9 cellular contexts compared by ENCODE assay signal in the genomic region with DNA sequence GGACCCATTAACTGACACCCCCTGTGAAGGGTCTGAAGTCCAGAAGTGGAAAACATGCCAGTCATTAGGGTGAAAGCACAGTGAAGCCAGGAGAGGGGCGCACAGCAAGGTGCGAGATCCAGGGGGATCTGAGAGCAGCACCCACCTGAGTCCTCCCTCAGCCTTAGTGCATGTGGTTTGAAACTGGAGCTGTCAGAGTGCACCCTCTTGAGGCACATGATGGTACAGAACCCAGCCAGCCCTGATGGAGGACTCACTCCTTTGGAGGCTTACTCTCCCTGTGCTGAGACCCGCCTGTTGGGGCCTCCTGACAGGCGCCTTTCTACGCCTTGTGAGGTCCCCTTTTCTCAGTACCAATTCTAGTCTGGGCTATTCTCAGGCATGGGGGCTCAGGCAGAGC.
A peak's percentile ranks its signal among the peaks of the same experiment; 100 is the strongest.
DNase-seq lines count a peak whose midpoint lies in the region; ATAC-seq and TF ChIP-seq lines count a peak whose summit lies in the region.
"Had no signal": no experiment of that assay in that cellular context is flagged by ENCODE, and none has a peak within 500 bp of the region (broad histone marks: within the 10 kb centered on the region; RNA-seq: fewer than 3 reads in every experiment).

No MANE protein-coding gene starts in this region.

- peak; percentile 55 for ATAC-seq in HG03432 (IDR thresholded peaks at IDR 0.05; ENCODE audit: unreplicated experiment)

- no peak overlapping the region for H3K4me2 ChIP-seq in mesenchymal stem cell (ENCODE audit: low read length, poor library complexity, severe bottlenecking)

- intact Hi-C loops in activated T-helper 2 cell treated with anti-CD3 and anti-CD28 coated beads, Interferon-gamma antibody, Interleukin-2, Interleukin-4, amounts not matched to agents 10 μg/mL and 5 μg/mL and 100 μg/mL, durations not matched to agents 14 hours and 24 hours and 36 hours (cut with micrococcal nuclease) = no loop called here

- DNase-seq in ELR (ENCODE audit: low read depth) = peak; percentile 61
- peak; percentile 21 for DNase-seq in mesenchymal stem cell
- no peak for DNase-seq in activated CD8-positive, alpha-beta memory T cell treated with anti-CD3 and anti-CD28 coated beads for 24 hours
- DNase-seq in activated T-helper 2 cell treated with anti-CD3 and anti-CD28 coated beads, Interferon-gamma antibody, Interleukin-2, Interleukin-4, amounts not matched to agents 10 μg/mL and 5 μg/mL and 100 μg/mL, durations not matched to agents 14 hours and 24 hours and 36 hours (ENCODE audit: low spot score) = no peak
- no peak for DNase-seq in LoVo (ENCODE audit: low spot score)
- DNase-seq: NCI-H526 treated with DMSO at 0.1 percent for 48 hours had no signal

- H3K4ac ChIP-seq in mesenchymal stem cell (ENCODE audit: low read depth in 1 of 2, low read length in 2 of 2) = no peak overlapping the region

- H3K23ac ChIP-seq in mesenchymal stem cell (ENCODE audit: low read length in 2 of 2) = no peak overlapping the region

- H3K4me1 ChIP-seq in mesenchymal stem cell (ENCODE audit: control insufficient read depth, insufficient read depth, low read depth, low read length) = peaks cover 4% of the 10 kb centered on the region

- no peaks in the 10 kb centered on the region for H3K36me3 ChIP-seq in mesenchymal stem cell (ENCODE audit: control insufficient read depth in 1 of 2, insufficient read depth in 2 of 2, low read depth in 1 of 2, low read length in 2 of 2)

- H2AFZ ChIP-seq in mesenchymal stem cell (ENCODE audit: low read depth, low read length) = no peak overlapping the region

- no peak overlapping the region for H4K8ac ChIP-seq in mesenchymal stem cell (ENCODE audit: low read length)

- no peak overlapping the region for H4K91ac ChIP-seq in mesenchymal stem cell (ENCODE audit: low read length)

- H3K4me3 ChIP-seq in WI38 (ENCODE audit: low read depth, low read length) (no peak overlapping the region), mesenchymal stem cell (ENCODE audit: insufficient read depth in 1 of 2, low read depth in 1 of 2, low read length in 2 of 2) (no peak overlapping the region)

- H3K18ac ChIP-seq in mesenchymal stem cell (ENCODE audit: low read depth in 1 of 2, low read length in 2 of 2) = no peak overlapping the region

- H3K9ac ChIP-seq in mesenchymal stem cell (ENCODE audit: low read length) = no peak overlapping the region

- H3K27me3 ChIP-seq in mesenchymal stem cell (ENCODE audit: control insufficient read depth in 1 of 2, insufficient read depth in 1 of 2, low read length in 2 of 2) = peaks cover 7 to 25% of the 10 kb centered on the region in 2 experiments

- TF ChIP-seq CTCF in WI38 (IDR thresholded peaks at IDR 0.05; ENCODE audit: low read depth, low read length) = peak; percentile 38; the same call in 1 of the 2 replicates

- H3K4me1 Mint-ChIP-seq in activated T-helper 2 cell treated with anti-CD3 and anti-CD28 coated beads, Interferon-gamma antibody, Interleukin-2, Interleukin-4, amounts not matched to agents 10 μg/mL and 5 μg/mL and 100 μg/mL, durations not matched to agents 14 hours and 24 hours and 36 hours (ENCODE audit: low read depth) = peaks cover 7% of the 10 kb centered on the region

- H3K4me3 Mint-ChIP-seq in activated T-helper 2 cell treated with anti-CD3 and anti-CD28 coated beads, Interferon-gamma antibody, Interleukin-2, Interleukin-4, amounts not matched to agents 10 μg/mL and 5 μg/mL and 100 μg/mL, durations not matched to agents 14 hours and 24 hours and 36 hours (ENCODE audit: low read depth) = no peak overlapping the region
- H3K4me3 Mint-ChIP-seq: memory B cell had no signal

- H2BK120ac ChIP-seq in mesenchymal stem cell (ENCODE audit: low read depth, low read length) = no peak overlapping the region

- 81% methylated on average over 5 of the region's 5 CpGs for WGBS in mesenchymal stem cell

- H2BK12ac ChIP-seq in mesenchymal stem cell (ENCODE audit: low read length in 2 of 2) = no peak overlapping the region

- H3K27ac Mint-ChIP-seq in activated T-helper 2 cell treated with anti-CD3 and anti-CD28 coated beads, Interferon-gamma antibody, Interleukin-2, Interleukin-4, amounts not matched to agents 10 μg/mL and 5 μg/mL and 100 μg/mL, durations not matched to agents 14 hours and 24 hours and 36 hours = no peak overlapping the region
- H3K27ac Mint-ChIP-seq: memory B cell had no signal

- H3K27me3 Mint-ChIP-seq in activated T-helper 2 cell treated with anti-CD3 and anti-CD28 coated beads, Interferon-gamma antibody, Interleukin-2, Interleukin-4, amounts not matched to agents 10 μg/mL and 5 μg/mL and 100 μg/mL, durations not matched to agents 14 hours and 24 hours and 36 hours (ENCODE audit: low read depth) = peaks cover 25% of the 10 kb centered on the region

- no peak overlapping the region for H3K27ac ChIP-seq in mesenchymal stem cell (ENCODE audit: low read length, poor library complexity, severe bottlenecking)

- H3K14ac ChIP-seq in mesenchymal stem cell (ENCODE audit: low read length in 2 of 2) = no peak overlapping the region

- no peaks in the 10 kb centered on the region for H3K9me3 Mint-ChIP-seq in activated T-helper 2 cell treated with anti-CD3 and anti-CD28 coated beads, Interferon-gamma antibody, Interleukin-2, Interleukin-4, amounts not matched to agents 10 μg/mL and 5 μg/mL and 100 μg/mL, durations not matched to agents 14 hours and 24 hours and 36 hours
- H3K9me3 Mint-ChIP-seq: memory B cell had no signal

- H3K9me3 ChIP-seq in mesenchymal stem cell (ENCODE audit: control insufficient read depth, low read length) = no peaks in the 10 kb centered on the region

- H2BK15ac ChIP-seq in mesenchymal stem cell (ENCODE audit: low read depth, poor library complexity, severe bottlenecking) = no peak overlapping the region

- no peak overlapping the region for H2AK5ac ChIP-seq in mesenchymal stem cell (ENCODE audit: low read length, severe bottlenecking)

- H3K36me3 Mint-ChIP-seq in activated T-helper 2 cell treated with anti-CD3 and anti-CD28 coated beads, Interferon-gamma antibody, Interleukin-2, Interleukin-4, amounts not matched to agents 10 μg/mL and 5 μg/mL and 100 μg/mL, durations not matched to agents 14 hours and 24 hours and 36 hours (ENCODE audit: low read depth) = no peaks in the 10 kb centered on the region
- H3K36me3 Mint-ChIP-seq: memory B cell had no signal

- H2BK5ac ChIP-seq in mesenchymal stem cell (ENCODE audit: low read depth, low read length, poor library complexity, severe bottlenecking) = no peak overlapping the region

- no peaks in the 10 kb centered on the region for H3K79me1 ChIP-seq in mesenchymal stem cell (replicated peaks; ENCODE audit: low read length, poor library complexity, severe bottlenecking)

Comparison
In these comparisons a context has a peak if more than half of its experiments do, and no peak if none do; other contexts are left out.
1. DNase-seq: peak in ELR (single experiment) and mesenchymal stem cell (single experiment); none in activated CD8-positive, alpha-beta memory T cell treated with anti-CD3 and anti-CD28 coated beads for 24 hours (single experiment), activated T-helper 2 cell treated with anti-CD3 and anti-CD28 coated beads, Interferon-gamma antibody, Interleukin-2, Interleukin-4, amounts not matched to agents 10 μg/mL and 5 μg/mL and 100 μg/mL, durations not matched to agents 14 hours and 24 hours and 36 hours (single experiment) and LoVo (single experiment).